ENCODE assay signal across 9 cellular contexts in genomic region chr2:12728221-12728777, GRCh38. TPM values are rescaled to one million over a fixed set of nuclear protein-coding genes. Genes with fewer than 3 reads are reported as not detected.
DNase-seq lines count a peak whose midpoint lies in the region; ATAC-seq and TF ChIP-seq lines count a peak whose summit lies in the region.
"Had no signal": no experiment of that assay in that cellular context is flagged by ENCODE, and none has a peak within 500 bp of the region (broad histone marks: within the 10 kb centered on the region; RNA-seq: fewer than 3 reads in every experiment).

No MANE protein-coding gene starts in this region.

- H3K4me3 ChIP-seq in NB4 (ENCODE audit: low read depth, low read length) (no peak overlapping the region), psoas muscle (no peak overlapping the region)

- DNase-seq in NB4 (ENCODE audit: low read depth) (peak; percentile 39), HPDE6-E6E7 (ENCODE audit: extremely low spot score) (no peak), NCI-H2107 treated with DMSO at 0.1 percent for 48 hours (lab: John Stamatoyannopoulos, UW; ENCODE audit: unreplicated experiment) (no peak), psoas muscle (no peak), iPS-NIHi11 (ENCODE audit: low spot score) (no peak)
- peak; percentile 53 for DNase-seq in activated naive CD8-positive, alpha-beta T cell treated with anti-CD3 and anti-CD28 coated beads, Interleukin-2, amount 50 U/mL, for 24 hours

- H3K27ac Mint-ChIP-seq in activated naive CD8-positive, alpha-beta T cell treated with anti-CD3 and anti-CD28 coated beads, Interleukin-2, amount 50 U/mL, for 24 hours, result peak overlapping the region; percentile 55

- peaks cover 52% of the 10 kb centered on the region for H3K4me1 Mint-ChIP-seq in activated naive CD8-positive, alpha-beta T cell treated with anti-CD3 and anti-CD28 coated beads, Interleukin-2, amount 50 U/mL, for 24 hours

- TF ChIP-seq CTCF in NB4 (IDR thresholded peaks at IDR 0.05; ENCODE audit: low read depth, low read length), result no peak
- no peak for TF ChIP-seq CTCF in psoas muscle (IDR thresholded peaks at IDR 0.05)

- no peak overlapping the region for H3K27ac ChIP-seq in psoas muscle
- H3K27ac ChIP-seq: neutrophil had no signal

- ATAC-seq in GM18502 (IDR thresholded peaks at IDR 0.05; ENCODE audit: poor library complexity, unreplicated experiment) (peak; percentile 94), GM21825 (IDR thresholded peaks at IDR 0.05; ENCODE audit: unreplicated experiment) (peak; percentile 95), psoas muscle (no peak)
- ATAC-seq in activated naive CD8-positive, alpha-beta T cell treated with anti-CD3 and anti-CD28 coated beads, Interleukin-2, amount 50 U/mL, for 24 hours, result peak; percentile 79

- no peaks in the 10 kb centered on the region for H3K9me3 Mint-ChIP-seq in activated naive CD8-positive, alpha-beta T cell treated with anti-CD3 and anti-CD28 coated beads, Interleukin-2, amount 50 U/mL, for 24 hours

- H3K27me3 Mint-ChIP-seq in activated naive CD8-positive, alpha-beta T cell treated with anti-CD3 and anti-CD28 coated beads, Interleukin-2, amount 50 U/mL, for 24 hours, result no peaks in the 10 kb centered on the region

- no peaks in the 10 kb centered on the region for H3K27me3 ChIP-seq in psoas muscle (ENCODE audit: insufficient read depth in 3 of 3, low read length in 2 of 3)

- peaks cover 10% of the 10 kb centered on the region for H3K36me3 Mint-ChIP-seq in activated naive CD8-positive, alpha-beta T cell treated with anti-CD3 and anti-CD28 coated beads, Interleukin-2, amount 50 U/mL, for 24 hours (ENCODE audit: low read depth)

- H3K9me3 ChIP-seq in psoas muscle, result no peaks in the 10 kb centered on the region
- H3K9me3 ChIP-seq: neutrophil had no signal

- peaks cover 6 to 65% of the 10 kb centered on the region in 2 donors for H3K36me3 ChIP-seq in psoas muscle (ENCODE audit: insufficient read depth in 1 of 2, low read depth in 1 of 2)
- H3K36me3 ChIP-seq: neutrophil had no signal

- intact Hi-C loops in psoas muscle (cut with DNase I), result loop anchor here in 1 of 2 donors (10.0 kb wide), 1 partner anchor 863 kb away; no protein-coding TSS in a partner anchor

- TF ChIP-seq POLR2A in NB4 (IDR thresholded peaks at IDR 0.05; ENCODE audit: extremely low read depth, insufficient read length), result no peak

- H3K4me3 Mint-ChIP-seq in activated naive CD8-positive, alpha-beta T cell treated with anti-CD3 and anti-CD28 coated beads, Interleukin-2, amount 50 U/mL, for 24 hours, result peak overlapping the region; percentile 44

- peaks cover 30% of the 10 kb centered on the region for H3K4me1 ChIP-seq in psoas muscle

- WGBS in psoas muscle, 3 donors, result 87 to 90% (median 89%) methylated on average over 9 of the region's 9 CpGs

RNA-seq across cellular contexts. Expression of gene TRIB2, which starts 11.6 kb away (rescaled TPM):
- total RNA-seq in psoas muscle, result 10 to 100 TPM in 2 of 4 donors, 1 to 10 TPM in 2; 9.0 to 12.5 (median 11.1) TPM
- 10 to 100 TPM in 2 of 3 donors, 1 to 10 TPM in 1; 6.8 to 18.0 (median 14.3) TPM for polyA plus RNA-seq in psoas muscle

Comparison
In these comparisons a context has a peak if more than half of its experiments do, and no peak if none do; other contexts are left out.
1. ATAC-seq: peak in GM18502 (single experiment), GM21825 (single experiment) and activated naive CD8-positive, alpha-beta T cell treated with anti-CD3 and anti-CD28 coated beads, Interleukin-2, amount 50 U/mL, for 24 hours (single experiment); none in psoas muscle (0 of 4).
2. DNase-seq: peak in NB4 (single experiment) and activated naive CD8-positive, alpha-beta T cell treated with anti-CD3 and anti-CD28 coated beads, Interleukin-2, amount 50 U/mL, for 24 hours (single experiment); none in HPDE6-E6E7 (single experiment), NCI-H2107 treated with DMSO at 0.1 percent for 48 hours (single experiment), psoas muscle (0 of 2) and iPS-NIHi11 (single experiment).